Comparison of ENCODE assay signal across 10 cellular contexts in genomic region chr1:222732216-222733159, GRCh38. TPM values are rescaled to one million over a fixed set of nuclear protein-coding genes. Genes with fewer than 3 reads are reported as not detected.
DNase-seq lines count a peak whose midpoint lies in the region; ATAC-seq and TF ChIP-seq lines count a peak whose summit lies in the region.
"Had no signal": no experiment of that assay in that cellular context is flagged by ENCODE, and none has a peak within 500 bp of the region (broad histone marks: within the 10 kb centered on the region; RNA-seq: fewer than 3 reads in every experiment).

No MANE protein-coding gene starts in this region.

- DNase-seq in activated naive CD8-positive, alpha-beta T cell treated with anti-CD3 and anti-CD28 coated beads for 36 hours: no peak
- no peak for DNase-seq in midbrain (lab: John Stamatoyannopoulos, UW)
- DNase-seq in HFFc6: no peak
- no peak for DNase-seq in KBM-7
- no peak for DNase-seq in naive thymus-derived CD8-positive, alpha-beta T cell
- DNase-seq: activated CD4-positive, alpha-beta T cell treated with anti-CD3 and anti-CD28 coated beads, Interleukin-2, amount 50 U/mL, for 1 hour; NCI-H1417 treated with DMSO at 0.1 percent for 48 hours had no signal

- TF ChIP-seq CTCF in HFFc6 (IDR thresholded peaks at IDR 0.05): no peak

- POLR2A ChIA-PET in naive thymus-derived CD8-positive, alpha-beta T cell (lab: Charles Lee): interaction anchor here (1.2 kb wide), 1 partner anchor 113 kb away, joined by 3 read pairs; no protein-coding TSS in a partner anchor

- in situ Hi-C loops in KBM-7 (cut with MboI; ENCODE audit: low pct_unique_long_range_greater_than_20kb, low sequenced_read_pairs): no loop called here

- H3K4me3 Mint-ChIP-seq in activated naive CD8-positive, alpha-beta T cell treated with anti-CD3 and anti-CD28 coated beads for 36 hours: no peak overlapping the region
- H3K4me3 Mint-ChIP-seq in HFFc6: no peak overlapping the region
- H3K4me3 Mint-ChIP-seq in naive thymus-derived CD8-positive, alpha-beta T cell: peak overlapping the region in 1 of 10 donors; percentile 69

- H3K36me3 Mint-ChIP-seq in activated naive CD8-positive, alpha-beta T cell treated with anti-CD3 and anti-CD28 coated beads for 36 hours: peaks cover 16% of the 10 kb centered on the region
- peaks cover 18% of the 10 kb centered on the region; the same call in 1 of the 2 replicates for H3K36me3 Mint-ChIP-seq in HFFc6 (ENCODE audit: low read depth)
- H3K36me3 Mint-ChIP-seq in naive thymus-derived CD8-positive, alpha-beta T cell: peaks cover 12 to 74% (median 33%) of the 10 kb centered on the region in 3 donors

- H3K27ac Mint-ChIP-seq in activated naive CD8-positive, alpha-beta T cell treated with anti-CD3 and anti-CD28 coated beads for 36 hours: peak overlapping the region; percentile 75
- H3K27ac Mint-ChIP-seq in HFFc6: no peak overlapping the region
- H3K27ac Mint-ChIP-seq in naive thymus-derived CD8-positive, alpha-beta T cell: peak overlapping the region in 5 of 10 donors; percentile 6 to 88 (median 21)

- no peaks in the 10 kb centered on the region for H3K27me3 Mint-ChIP-seq in activated naive CD8-positive, alpha-beta T cell treated with anti-CD3 and anti-CD28 coated beads for 36 hours
- H3K27me3 Mint-ChIP-seq in HFFc6 (ENCODE audit: insufficient read depth): no peaks in the 10 kb centered on the region
- H3K27me3 Mint-ChIP-seq in naive thymus-derived CD8-positive, alpha-beta T cell: no peaks in the 10 kb centered on the region

- peak; percentile 98 for ATAC-seq in GM18502 (IDR thresholded peaks at IDR 0.05; ENCODE audit: poor library complexity, unreplicated experiment)
- peak; percentile 98 for ATAC-seq in GM21423 (IDR thresholded peaks at IDR 0.05; ENCODE audit: unreplicated experiment)
- ATAC-seq in HG03354 (IDR thresholded peaks at IDR 0.05; ENCODE audit: poor library complexity, severe bottlenecking, unreplicated experiment): peak; percentile 99
- ATAC-seq in naive thymus-derived CD8-positive, alpha-beta T cell: no peak

- H3K9me3 Mint-ChIP-seq in activated naive CD8-positive, alpha-beta T cell treated with anti-CD3 and anti-CD28 coated beads for 36 hours: no peaks in the 10 kb centered on the region
- H3K9me3 Mint-ChIP-seq in HFFc6: no peaks in the 10 kb centered on the region
- no peaks in the 10 kb centered on the region for H3K9me3 Mint-ChIP-seq in naive thymus-derived CD8-positive, alpha-beta T cell

- H3K4me1 Mint-ChIP-seq in activated naive CD8-positive, alpha-beta T cell treated with anti-CD3 and anti-CD28 coated beads for 36 hours: peaks cover 12% of the 10 kb centered on the region
- no peaks in the 10 kb centered on the region for H3K4me1 Mint-ChIP-seq in HFFc6 (ENCODE audit: low read depth)
- H3K4me1 Mint-ChIP-seq in naive thymus-derived CD8-positive, alpha-beta T cell: peaks cover 0 to 32% (median 4%) of the 10 kb centered on the region in 4 donors

RNA-seq across cellular contexts. Expression of gene FAM177B, which starts 4.5 kb away (rescaled TPM):
- not detected for total RNA-seq in activated naive CD8-positive, alpha-beta T cell treated with anti-CD3 and anti-CD28 coated beads for 36 hours
- not detected for total RNA-seq in HFFc6 (2021; fragmentation: NEBNext Ultra II Directional; extraction: Animal tissue kit (Norgen Biotek cat#: 25700))
- total RNA-seq in naive thymus-derived CD8-positive, alpha-beta T cell: 1 to 10 TPM; 1.0 to 1.4 TPM
- not detected for polyA plus RNA-seq in naive thymus-derived CD8-positive, alpha-beta T cell

RNA-seq across cellular contexts. Expression of gene BROX, which starts 20.1 kb away (rescaled TPM):
- 10 to 100 TPM; 36.7 to 37.6 TPM for total RNA-seq in activated naive CD8-positive, alpha-beta T cell treated with anti-CD3 and anti-CD28 coated beads for 36 hours
- total RNA-seq in HFFc6 (2021; fragmentation: NEBNext Ultra II Directional; extraction: Animal tissue kit (Norgen Biotek cat#: 25700)): 10 to 100 TPM; 61.0 to 71.0 (median 67.6) TPM
- total RNA-seq in naive thymus-derived CD8-positive, alpha-beta T cell: 10 to 100 TPM; 51.3 to 53.3 TPM
- polyA plus RNA-seq in naive thymus-derived CD8-positive, alpha-beta T cell: 10 to 100 TPM in 1 of 3 donors, 1 to 10 TPM in 2; 8.6 to 10.2 (median 9.2) TPM

RNA-seq across cellular contexts. Expression of gene AIDA, which starts 20.2 kb away (rescaled TPM):
- total RNA-seq in activated naive CD8-positive, alpha-beta T cell treated with anti-CD3 and anti-CD28 coated beads for 36 hours: 10 to 100 TPM; 69.6 to 73.6 TPM
- 100 to 1,000 TPM in 4 of 6 experiments, 10 to 100 TPM in 2; 87.1 to 112 (median 103) TPM for total RNA-seq in HFFc6 (2021; fragmentation: NEBNext Ultra II Directional; extraction: Animal tissue kit (Norgen Biotek cat#: 25700))
- 10 to 100 TPM; 62.8 to 62.9 TPM for total RNA-seq in naive thymus-derived CD8-positive, alpha-beta T cell
- polyA plus RNA-seq in naive thymus-derived CD8-positive, alpha-beta T cell: 10 to 100 TPM; 23.0 to 25.1 (median 23.7) TPM

Comparison
In these comparisons a context has a peak if more than half of its experiments do, and no peak if none do; other contexts are left out.
1. ATAC-seq: peak in GM18502 (single experiment), GM21423 (single experiment) and HG03354 (single experiment); none in naive thymus-derived CD8-positive, alpha-beta T cell (0 of 2).